In the genomic region with DNA sequence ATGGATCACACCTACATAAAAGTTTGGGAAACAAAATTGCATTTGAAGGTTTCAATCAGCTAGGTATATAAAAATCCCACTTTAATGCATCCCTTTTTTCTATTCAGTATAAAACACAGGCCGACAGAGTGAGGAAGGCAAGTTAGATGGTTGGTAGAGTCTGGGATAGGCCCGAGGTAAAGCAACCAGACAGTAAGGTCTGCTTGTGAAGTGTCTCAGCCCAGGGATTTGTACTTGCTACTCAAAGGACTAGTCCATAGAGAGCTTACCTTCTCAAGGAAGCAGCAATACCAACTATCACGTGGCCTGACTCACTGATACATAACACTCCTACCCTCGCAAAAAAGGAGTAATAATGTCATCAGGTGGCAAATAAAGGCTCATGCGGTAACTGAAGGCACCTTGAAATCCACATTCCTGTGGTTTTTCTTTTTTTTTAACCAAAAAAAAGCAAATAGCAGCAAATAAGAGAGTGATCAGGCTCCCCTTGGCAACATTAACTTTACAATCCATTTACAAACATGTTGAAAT, we compare ENCODE assay signal across 21 cellular contexts. TPM values are rescaled to one million over a fixed set of nuclear protein-coding genes. Genes with fewer than 3 reads are reported as not detected.
A peak's percentile ranks its signal among the peaks of the same experiment; 100 is the strongest.
DNase-seq lines count a peak whose midpoint lies in the region; TF ChIP-seq lines count a peak whose summit lies in the region.
"Had no signal": no experiment of that assay in that cellular context is flagged by ENCODE, and none has a peak within 500 bp of the region (broad histone marks: within the 10 kb centered on the region; RNA-seq: fewer than 3 reads in every experiment).

No MANE protein-coding gene starts in this region.

- H3K27me3 Mint-ChIP-seq in H9 (ENCODE audit: low read depth) (no peaks in the 10 kb centered on the region), osteocyte (ENCODE audit: unreplicated experiment) (no peaks in the 10 kb centered on the region)
- H3K27me3 Mint-ChIP-seq: IgD-negative memory B cell had no signal

- H3K9me3 Mint-ChIP-seq in H9 (peaks cover 9 to 10% of the 10 kb centered on the region in 2 experiments), osteocyte (ENCODE audit: unreplicated experiment) (peaks cover 16% of the 10 kb centered on the region)

- no peak overlapping the region for H2AFZ ChIP-seq in H9 (ENCODE audit: low read length)

- no peak overlapping the region for H3K4me2 ChIP-seq in H9 (ENCODE audit: insufficient read depth, insufficient read length, low read length)

- no peaks in the 10 kb centered on the region for H4K20me1 ChIP-seq in H9 (ENCODE audit: control insufficient read depth, insufficient read depth, insufficient read length)

- no peaks in the 10 kb centered on the region for H3K79me1 ChIP-seq in H9 (ENCODE audit: insufficient read depth, low read depth, low read length, poor library complexity, severe bottlenecking)

- H3T11ph ChIP-seq in H9 (ENCODE audit: low read length) = no peak overlapping the region

- H3K9me3 ChIP-seq in H9 (ENCODE audit: control insufficient read depth, low read depth, low read length) = no peaks in the 10 kb centered on the region

- no peak overlapping the region for H4K5ac ChIP-seq in H9 (ENCODE audit: insufficient read length, low read depth, low read length)

- peak overlapping the region in 2 of 3 experiments; percentile 36 to 92; a peak in 2 of 7 replicates for H3K27ac Mint-ChIP-seq in H9
- H3K27ac Mint-ChIP-seq in osteocyte (ENCODE audit: unreplicated experiment) = no peak overlapping the region

- CTCF ChIA-PET in RWPE1 (lab: Yijun Ruan, JAX) = interaction anchor here (0.6 kb wide), 1 partner anchor 102 kb away, joined by 3 read pairs; no protein-coding TSS in a partner anchor

- H3K23me2 ChIP-seq in H9 (ENCODE audit: insufficient read length, low read depth, low read length, poor library complexity, severe bottlenecking) = no peaks in the 10 kb centered on the region

- no peak overlapping the region for H4K8ac ChIP-seq in H9 (replicated peaks; ENCODE audit: insufficient read length, low read depth, low read length)

- no peaks in the 10 kb centered on the region for H3K27me3 ChIP-seq in H9 (ENCODE audit: insufficient read depth, low read length)

- no peak overlapping the region for H3K9ac ChIP-seq in H9 (ENCODE audit: extremely low read depth, insufficient read length, low read length)

- H2BK12ac ChIP-seq in H9 (ENCODE audit: insufficient read length, low read depth, low read length) = no peak overlapping the region

- no peak overlapping the region for H4K91ac ChIP-seq in H9 (ENCODE audit: insufficient read length, low read depth, low read length)

- no peak overlapping the region for H2BK5ac ChIP-seq in H9 (ENCODE audit: insufficient read length, low read length)

- no peak overlapping the region for H3K14ac ChIP-seq in H9 (ENCODE audit: insufficient read depth, low read length)

- H3K4ac ChIP-seq in H9 (ENCODE audit: low read depth, low read length) = no peak overlapping the region

- DNase-seq in H9 (no peak), RWPE1 (ENCODE audit: low spot score) (peak; percentile 4), epithelial cell of esophagus (ENCODE audit: low read depth) (peak; percentile 67), retinal pigment epithelial cell (ENCODE audit: low read depth) (peak; percentile 39), osteocyte (ENCODE audit: extremely low spot score, unreplicated experiment) (no peak), NCI-H446 (lab: John Stamatoyannopoulos, UW) (no peak), T-helper 1 cell (no peak)
- DNase-seq: C1 segment of cervical spinal cord, DND-41, Karpas-422, NCI-H1092 treated with DMSO at 0.1 percent for 48 hours, NCI-H146, NCI-H2081, NCI-H2171 treated with DMSO at 0.1 percent for 48 hours, NCI-H446 treated with DMSO at 0.1 percent for 48 hours, SHP77 had no signal

- H2BK20ac ChIP-seq in H9 (ENCODE audit: low read depth, low read length, poor library complexity, severe bottlenecking) = no peak overlapping the region

- H3K4me1 Mint-ChIP-seq in H9 (peaks cover 35% of the 10 kb centered on the region in 2 experiments), osteocyte (ENCODE audit: unreplicated experiment) (peaks cover 1% of the 10 kb centered on the region)

- H3K4me3 Mint-ChIP-seq in H9 = no peak overlapping the region
- H3K4me3 Mint-ChIP-seq in osteocyte (ENCODE audit: unreplicated experiment) = no peak overlapping the region

- H2BK15ac ChIP-seq in H9 (ENCODE audit: low read depth, low read length) = no peak overlapping the region

- H3K27ac ChIP-seq in H9 (ENCODE audit: insufficient read length, low read depth, low read length) (no peak overlapping the region), RWPE1 (no peak overlapping the region)
- H3K27ac ChIP-seq: HL-60, SK-N-MC had no signal

- TF ChIP-seq CTCF in H9 (conservative IDR thresholded peaks at IDR 0.05) (no peak), RWPE1 (conservative IDR thresholded peaks at IDR 0.05; ENCODE audit: low read depth) (no peak), epithelial cell of esophagus (IDR thresholded peaks at IDR 0.05; ENCODE audit: insufficient read depth, low read depth, low read length, missing control alignments) (no peak), retinal pigment epithelial cell (conservative IDR thresholded peaks at IDR 0.05; ENCODE audit: low read depth, low read length) (no peak), osteocyte (IDR thresholded peaks at IDR 0.05) (no peak)

- H3K18ac ChIP-seq in H9 (ENCODE audit: insufficient read length, low read depth, low read length) = no peak overlapping the region

- H3K4me3 ChIP-seq in epithelial cell of esophagus (ENCODE audit: low read length) (no peak overlapping the region), retinal pigment epithelial cell (ENCODE audit: low read length) (no peak overlapping the region)
- H3K4me3 ChIP-seq: SK-N-MC had no signal

- H3K23ac ChIP-seq in H9 (ENCODE audit: insufficient read length, low read depth, low read length) = no peak overlapping the region

- POLR2A ChIA-PET in RWPE1 (lab: Yijun Ruan, JAX; ENCODE audit: low non-redundant PET) = no interaction called here

- no peak overlapping the region for H2AK5ac ChIP-seq in H9 (ENCODE audit: insufficient read length, low read length)

- no peak overlapping the region for H3K56ac ChIP-seq in H9 (ENCODE audit: insufficient read length, low read depth, low read length)

- peaks cover 2% of the 10 kb centered on the region; the same call in 1 of the 2 replicates for H3K4me1 ChIP-seq in H9 (ENCODE audit: insufficient read depth, low read length)

- no CpG with 5 or more reads among the region's 5 CpGs for WGBS in H9 (ENCODE audit: extremely low coverage, insufficient read length, low lambda C conversion rate)

- H2BK120ac ChIP-seq in H9 (ENCODE audit: low read depth, low read length, poor library complexity, severe bottlenecking) = no peak overlapping the region

- no peaks in the 10 kb centered on the region for H3K79me2 ChIP-seq in H9 (ENCODE audit: insufficient read depth, low read length)

- H3K36me3 Mint-ChIP-seq in H9 (ENCODE audit: insufficient read depth in 1 of 3, low read depth in 3 of 3) = peaks cover 58 to 63% (median 61%) of the 10 kb centered on the region in 3 experiments
- peaks cover 37% of the 10 kb centered on the region for H3K36me3 Mint-ChIP-seq in osteocyte (ENCODE audit: unreplicated experiment)

RNA-seq across cellular contexts. Expression of gene ATP6V0A4, which starts 56.2 kb away (rescaled TPM):
- 0.79 and 0.90 TPM in 2 replicates for total RNA-seq in H9 (2021)
- 0.64 and 0.65 TPM in 2 replicates for total RNA-seq in osteocyte
- total RNA-seq: G401 had no signal

RNA-seq across cellular contexts. Expression of gene TMEM213, which starts 56.4 kb away (rescaled TPM):
- total RNA-seq in H9 (2021) = 0.22 TPM in 1 of 2 replicates, not detected in the other
- total RNA-seq in osteocyte = not detected in 2 replicates
- total RNA-seq: G401, HT1080 had no signal

Comparison
In these comparisons a context has a peak if more than half of its experiments do, and no peak if none do; other contexts are left out.
1. DNase-seq: peak in RWPE1 (single experiment), epithelial cell of esophagus (single experiment) and retinal pigment epithelial cell (single experiment); none in H9 (single experiment), osteocyte (single experiment), NCI-H446 (0 of 2) and T-helper 1 cell (0 of 5).